In the genomic region with DNA sequence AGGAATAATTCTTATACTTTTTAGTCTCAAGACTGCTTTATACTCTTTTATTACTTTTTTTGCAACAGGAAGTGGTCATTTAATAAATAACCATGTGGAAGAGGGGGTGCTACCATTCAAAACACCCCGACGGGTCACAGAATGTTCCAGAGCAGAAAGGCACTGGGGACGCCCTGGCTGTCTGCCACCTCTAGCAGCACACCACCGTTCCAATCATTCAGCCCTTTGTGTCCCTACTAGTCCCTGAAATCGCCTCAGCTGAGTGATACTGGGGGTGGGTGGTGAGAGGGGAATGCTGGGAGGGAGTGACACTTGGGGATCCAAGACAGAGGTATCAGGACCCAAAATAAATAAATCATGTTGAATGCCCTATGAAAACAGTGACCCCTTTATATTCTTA, we compare ENCODE assay signal across 17 cellular contexts. TPM values are rescaled to one million over a fixed set of nuclear protein-coding genes. Genes with fewer than 3 reads are reported as not detected.
DNase-seq lines count a peak whose midpoint lies in the region; ATAC-seq, FAIRE-seq and TF ChIP-seq lines count a peak whose summit lies in the region.
"Had no signal": no experiment of that assay in that cellular context is flagged by ENCODE, and none has a peak within 500 bp of the region (broad histone marks: within the 10 kb centered on the region; RNA-seq: fewer than 3 reads in every experiment).

No MANE protein-coding gene starts in this region.

- peak in 1 of 2 experiments; percentile 21 for DNase-seq in A549 (ENCODE audit: low read depth in 1 of 2, low spot score in 1 of 2)
- no peak for DNase-seq in GM23338 (ENCODE audit: low spot score)
- DNase-seq in mesendoderm: peak; percentile 14
- DNase-seq in activated T-cell treated with anti-CD3 and anti-CD28 coated beads for 4 hours: no peak
- DNase-seq in NCI-H524 (lab: John Stamatoyannopoulos, UW): no peak
- no peak for DNase-seq in activated naive CD8-positive, alpha-beta T cell treated with anti-CD3 and anti-CD28 coated beads for 36 hours
- DNase-seq: activated CD4-positive, alpha-beta memory T cell treated with anti-CD3 and anti-CD28 coated beads for 36 hours; AML-193; kidney glomerular epithelial cell; NCI-H446; PC-3 had no signal

- H3K18ac ChIP-seq in mesendoderm (ENCODE audit: low read length): no peak overlapping the region

- H3K9me3 Mint-ChIP-seq in GM23338: peaks cover 7% of the 10 kb centered on the region
- H3K9me3 Mint-ChIP-seq in activated naive CD8-positive, alpha-beta T cell treated with anti-CD3 and anti-CD28 coated beads for 36 hours: peaks cover 5% of the 10 kb centered on the region

- H3K79me2 ChIP-seq in GM23338 (replicated peaks; ENCODE audit: insufficient read depth) (no peaks in the 10 kb centered on the region), mesendoderm (ENCODE audit: control insufficient read depth, insufficient read depth, low read length) (no peaks in the 10 kb centered on the region)

- TF ChIP-seq RAD21 in A549 (conservative IDR thresholded peaks at IDR 0.05 in 1 of 2, IDR thresholded peaks at IDR 0.05 in 1 of 2): no peak

- 56% methylated on average over 5 of the region's 5 CpGs for WGBS in A549 (ENCODE audit: missing lambda C conversion rate)
- no CpG with 5 or more reads among the region's 5 CpGs for WGBS in mesendoderm (ENCODE audit: extremely low coverage, insufficient coverage, low lambda C conversion rate)

- FAIRE-seq in A549 (lab: Jason Lieb, UNC): no peak
- FAIRE-seq: GM19239 had no signal

- peaks cover 5% of the 10 kb centered on the region for H3K27me3 Mint-ChIP-seq in GM23338 (ENCODE audit: insufficient read depth, low read depth, poor library complexity)
- no peaks in the 10 kb centered on the region for H3K27me3 Mint-ChIP-seq in activated naive CD8-positive, alpha-beta T cell treated with anti-CD3 and anti-CD28 coated beads for 36 hours
- H3K27me3 Mint-ChIP-seq: activated CD4-positive, alpha-beta memory T cell treated with anti-CD3 and anti-CD28 coated beads for 36 hours; IgD-negative memory B cell had no signal

- H3K36me3 Mint-ChIP-seq in GM23338 (ENCODE audit: low read depth): peaks cover 12% of the 10 kb centered on the region
- peaks cover 21% of the 10 kb centered on the region for H3K36me3 Mint-ChIP-seq in activated naive CD8-positive, alpha-beta T cell treated with anti-CD3 and anti-CD28 coated beads for 36 hours

- CTCF ChIA-PET in A549 (lab: Yijun Ruan, JAX): interaction anchor here (1.0 to 1.8 kb wide), 4 partner anchors 23 to 294 kb away, joined by 3 to 8 read pairs (median 4); no protein-coding TSS in a partner anchor

- peaks cover 42% of the 10 kb centered on the region for H3K4me1 ChIP-seq in A549
- H3K4me1 ChIP-seq in GM23338 (ENCODE audit: insufficient read depth): no peaks in the 10 kb centered on the region
- no peaks in the 10 kb centered on the region for H3K4me1 ChIP-seq in mesendoderm (ENCODE audit: control insufficient read depth, low read depth, low read length)
- H3K4me1 ChIP-seq: ascending aorta, esophagus muscularis mucosa had no signal

- no peaks in the 10 kb centered on the region for H3K79me1 ChIP-seq in mesendoderm (ENCODE audit: low read length)

- no peak overlapping the region for H3K9ac ChIP-seq in mesendoderm (ENCODE audit: low read length)

- no peak overlapping the region for H2BK15ac ChIP-seq in mesendoderm (replicated peaks; ENCODE audit: low read depth)

- H2BK120ac ChIP-seq in mesendoderm (ENCODE audit: low read depth, low read length): no peak overlapping the region

- no peak for TF ChIP-seq CTCF in A549 (IDR thresholded peaks at IDR 0.05)
- no peak for TF ChIP-seq CTCF in GM23338 (conservative IDR thresholded peaks at IDR 0.05; ENCODE audit: low read depth in 2 of 2)

- no peak overlapping the region for H3K23ac ChIP-seq in mesendoderm (ENCODE audit: low read length)

- TF ChIP-seq EP300 in A549 (IDR thresholded peaks at IDR 0.05): no peak

- TF ChIP-seq POLR2A in A549 (IDR thresholded peaks at IDR 0.05; ENCODE audit: low read length): no peak

- H3F3A ChIP-seq in GM23338 (replicated peaks; ENCODE audit: low read depth): no peaks in the 10 kb centered on the region

- no peak overlapping the region for H3K27ac Mint-ChIP-seq in GM23338
- no peak overlapping the region for H3K27ac Mint-ChIP-seq in activated naive CD8-positive, alpha-beta T cell treated with anti-CD3 and anti-CD28 coated beads for 36 hours
- H3K27ac Mint-ChIP-seq: activated CD4-positive, alpha-beta memory T cell treated with anti-CD3 and anti-CD28 coated beads for 36 hours had no signal

- H2AFZ ChIP-seq in GM23338: no peak overlapping the region

- H2BK5ac ChIP-seq in mesendoderm (ENCODE audit: low read length): no peak overlapping the region

- H3K36me3 ChIP-seq in GM23338 (ENCODE audit: insufficient read depth) (no peaks in the 10 kb centered on the region; the same call in 1 of the 2 replicates), mesendoderm (ENCODE audit: control insufficient read depth, insufficient read depth, low read length) (no peaks in the 10 kb centered on the region)
- H3K36me3 ChIP-seq: ascending aorta had no signal

- H3K4me2 ChIP-seq in A549 (peak overlapping the region; percentile 74), GM23338 (no peak overlapping the region), mesendoderm (ENCODE audit: low read length) (no peak overlapping the region)

- H3K9me2 ChIP-seq in GM23338 (ENCODE audit: insufficient read depth): no peaks in the 10 kb centered on the region

- H3K27ac ChIP-seq in A549: peak overlapping the region; percentile 54 to 62; a peak in 4 of 6 replicates
- H3K27ac ChIP-seq in GM23338 (ENCODE audit: low read depth): 0 out of 2 replicates have a peak overlapping the region, but pooled peaks have one; percentile 67
- H3K27ac ChIP-seq in cingulate gyrus (ENCODE audit: low read depth, low read length): peak overlapping the region; percentile 70
- no peak overlapping the region for H3K27ac ChIP-seq in mesendoderm (ENCODE audit: low read depth, low read length)
- H3K27ac ChIP-seq: esophagus muscularis mucosa, SK-N-MC had no signal

- H3K4me3 ChIP-seq in A549: peak overlapping the region; percentile 42; the same call in 2 of the 3 replicates
- no peak overlapping the region for H3K4me3 ChIP-seq in GM23338
- no peak overlapping the region for H3K4me3 ChIP-seq in mesendoderm (ENCODE audit: low read length)
- H3K4me3 ChIP-seq: ascending aorta, esophagus muscularis mucosa, SK-N-MC had no signal

- peaks cover 5% of the 10 kb centered on the region; the same call in 1 of the 3 replicates for H3K4me1 Mint-ChIP-seq in GM23338
- peaks cover 21% of the 10 kb centered on the region for H3K4me1 Mint-ChIP-seq in activated naive CD8-positive, alpha-beta T cell treated with anti-CD3 and anti-CD28 coated beads for 36 hours

- ATAC-seq in A549 (peak in 1 of 2 experiments; percentile 41; a peak in 3 of 6 replicates), GM23338 (peak; percentile 62)
- ATAC-seq: PC-3 had no signal

- H3K4ac ChIP-seq in mesendoderm (ENCODE audit: low read depth, low read length): no peak overlapping the region

- no peak overlapping the region for H3K56ac ChIP-seq in mesendoderm (ENCODE audit: low read length)

- H3K9me3 ChIP-seq in A549: peaks cover 6% of the 10 kb centered on the region; the same call in 2 of the 3 replicates
- H3K9me3 ChIP-seq: ascending aorta, esophagus muscularis mucosa had no signal

- H4K20me1 ChIP-seq in GM23338 (replicated peaks; ENCODE audit: insufficient read depth): no peaks in the 10 kb centered on the region

- POLR2A ChIA-PET in A549 (lab: Yijun Ruan, JAX): no interaction called here

- no peak overlapping the region for H4K8ac ChIP-seq in mesendoderm (ENCODE audit: low read depth, low read length)

- no peaks in the 10 kb centered on the region for H3K27me3 ChIP-seq in GM23338 (ENCODE audit: insufficient read depth)
- H3K27me3 ChIP-seq in mesendoderm (ENCODE audit: insufficient read depth, low read length, poor library complexity): no peaks in the 10 kb centered on the region
- H3K27me3 ChIP-seq: ascending aorta, esophagus muscularis mucosa had no signal

- H2AK5ac ChIP-seq in mesendoderm (ENCODE audit: low read length): no peak overlapping the region

- no peak overlapping the region for H4K5ac ChIP-seq in mesendoderm (ENCODE audit: low read length)

- no peak overlapping the region for H3K4me3 Mint-ChIP-seq in GM23338
- no peak overlapping the region for H3K4me3 Mint-ChIP-seq in activated naive CD8-positive, alpha-beta T cell treated with anti-CD3 and anti-CD28 coated beads for 36 hours
- H3K4me3 Mint-ChIP-seq: activated CD4-positive, alpha-beta memory T cell treated with anti-CD3 and anti-CD28 coated beads for 36 hours; IgD-negative memory B cell had no signal

TF ChIP-seq in A549, 52 proteins besides CTCF, POLR2A, EP300 and RAD21 (continues in another document):
- TF ChIP-seq ZC3H11A (IDR thresholded peaks at IDR 0.05) (no peak), SMC3 (IDR thresholded peaks at IDR 0.05) (no peak), ESRRA (IDR thresholded peaks at IDR 0.05; ENCODE audit: borderline replicate concordance, low read length) (no peak), PHF8 (IDR thresholded peaks at IDR 0.05; ENCODE audit: borderline replicate concordance, low read depth) (no peak)
- TF ChIP-seq, protein P1, sequence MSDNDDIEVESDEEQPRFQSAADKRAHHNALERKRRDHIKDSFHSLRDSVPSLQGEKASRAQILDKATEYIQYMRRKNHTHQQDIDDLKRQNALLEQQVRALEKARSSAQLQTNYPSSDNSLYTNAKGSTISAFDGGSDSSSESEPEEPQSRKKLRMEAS (IDR thresholded peaks at IDR 0.05): no peak

TF ChIP-seq in GM23338, 12 proteins besides CTCF, POLR2A, EP300 and RAD21 (continues in another document):
- no peak for TF ChIP-seq EZH2 (IDR thresholded peaks at IDR 0.05; ENCODE audit: low read depth, unreplicated experiment)
- no peak for TF ChIP-seq CREB1 (CRISPR knock-in tag; IDR thresholded peaks at IDR 0.05; ENCODE audit: low read depth)
- TF ChIP-seq EZH2phosphoT487 (IDR thresholded peaks at IDR 0.05; ENCODE audit: unreplicated experiment): no peak
- no peak for TF ChIP-seq ZNF331 (CRISPR knock-in tag; IDR thresholded peaks at IDR 0.05; ENCODE audit: low read depth)

RNA-seq across cellular contexts. Expression of gene MON2, which starts 52.4 kb away (rescaled TPM):
- polyA plus RNA-seq in A549 (2011; rRNA removed) (27.7 and 52.7 TPM in 2 replicates), A549 (2017; fragmentation: RNase III; extraction: RNeasy Plus Mini Kit Qiagen cat#74134 plus additional on column Dnase treatment) (17.1 to 18.9 TPM (median 18.8 TPM) in 3 replicates), GM23338 (2016; fragmentation: Nextera tagmentation; extraction: Ambion mirVana) (9.0 and 11.0 TPM in 2 replicates)
- 3.4 and 3.6 TPM in 2 replicates for polyA plus RNA-seq in A549 (2012; cell fraction: cytosol; rRNA removed)
- polyA plus RNA-seq in A549 (2012; cell fraction: nucleus; rRNA removed): 7.6 and 13.7 TPM in 2 replicates
- 34.1 and 39.4 TPM in 2 replicates for polyA minus RNA-seq in A549 (2011; rRNA and poly(A)+ RNA removed)
- total RNA-seq in GM23338 (2014; rRNA removed; shearing (Covaris generic)): 27.3 and 32.2 TPM in 2 replicates
- 6.7 TPM for polyA plus RNA-seq in mesendoderm (2013, experiment 1 of 2)
- 6.4 TPM for polyA plus RNA-seq in mesendoderm (2013, experiment 2 of 2)
- 10 to 100 TPM; 19.1 to 19.8 TPM for total RNA-seq in activated naive CD8-positive, alpha-beta T cell treated with anti-CD3 and anti-CD28 coated beads for 36 hours
